In the genomic region with DNA sequence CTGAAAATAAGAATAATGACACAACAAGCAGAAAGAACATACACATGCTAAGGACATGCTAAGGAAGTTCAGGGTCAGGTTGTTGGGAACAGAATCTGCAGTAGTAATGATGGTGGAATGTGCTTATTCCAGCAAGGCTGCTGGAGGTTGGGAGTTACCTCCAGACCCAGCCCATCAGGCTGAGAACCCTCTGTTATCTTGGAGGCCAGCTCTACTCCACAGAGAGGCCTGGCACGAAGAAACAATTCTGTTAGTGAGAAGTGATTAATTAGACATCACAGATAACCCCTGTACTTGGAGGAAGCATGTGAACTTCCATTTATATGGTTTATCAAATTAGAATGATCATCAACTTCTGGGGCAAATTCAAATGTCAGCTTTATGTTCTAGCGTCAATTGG, we compare ENCODE assay signal across 2 cellular contexts.
TF ChIP-seq lines count a peak whose summit lies in the region.

No MANE protein-coding gene starts in this region.

TF ChIP-seq in GM12891, 5 proteins besides CTCF, POLR2A, EP300 and RAD21:
- TF ChIP-seq POLR2AphosphoS5 (IDR thresholded peaks at IDR 0.05; ENCODE audit: low read depth, low read length) (no peak), TAF1 (IDR thresholded peaks at IDR 0.05; ENCODE audit: low read depth, low read length) (no peak), PAX5 (IDR thresholded peaks at IDR 0.05; ENCODE audit: insufficient read depth, low read length, severe bottlenecking) (no peak), SPI1 (IDR thresholded peaks at IDR 0.05; ENCODE audit: low read depth, low read length) (no peak), POU2F2 (IDR thresholded peaks at IDR 0.05; ENCODE audit: low read depth, low read length) (no peak)

TF ChIP-seq in GM12878, 131 proteins besides CTCF, POLR2A, EP300 and RAD21:
- TF ChIP-seq, protein P1, sequence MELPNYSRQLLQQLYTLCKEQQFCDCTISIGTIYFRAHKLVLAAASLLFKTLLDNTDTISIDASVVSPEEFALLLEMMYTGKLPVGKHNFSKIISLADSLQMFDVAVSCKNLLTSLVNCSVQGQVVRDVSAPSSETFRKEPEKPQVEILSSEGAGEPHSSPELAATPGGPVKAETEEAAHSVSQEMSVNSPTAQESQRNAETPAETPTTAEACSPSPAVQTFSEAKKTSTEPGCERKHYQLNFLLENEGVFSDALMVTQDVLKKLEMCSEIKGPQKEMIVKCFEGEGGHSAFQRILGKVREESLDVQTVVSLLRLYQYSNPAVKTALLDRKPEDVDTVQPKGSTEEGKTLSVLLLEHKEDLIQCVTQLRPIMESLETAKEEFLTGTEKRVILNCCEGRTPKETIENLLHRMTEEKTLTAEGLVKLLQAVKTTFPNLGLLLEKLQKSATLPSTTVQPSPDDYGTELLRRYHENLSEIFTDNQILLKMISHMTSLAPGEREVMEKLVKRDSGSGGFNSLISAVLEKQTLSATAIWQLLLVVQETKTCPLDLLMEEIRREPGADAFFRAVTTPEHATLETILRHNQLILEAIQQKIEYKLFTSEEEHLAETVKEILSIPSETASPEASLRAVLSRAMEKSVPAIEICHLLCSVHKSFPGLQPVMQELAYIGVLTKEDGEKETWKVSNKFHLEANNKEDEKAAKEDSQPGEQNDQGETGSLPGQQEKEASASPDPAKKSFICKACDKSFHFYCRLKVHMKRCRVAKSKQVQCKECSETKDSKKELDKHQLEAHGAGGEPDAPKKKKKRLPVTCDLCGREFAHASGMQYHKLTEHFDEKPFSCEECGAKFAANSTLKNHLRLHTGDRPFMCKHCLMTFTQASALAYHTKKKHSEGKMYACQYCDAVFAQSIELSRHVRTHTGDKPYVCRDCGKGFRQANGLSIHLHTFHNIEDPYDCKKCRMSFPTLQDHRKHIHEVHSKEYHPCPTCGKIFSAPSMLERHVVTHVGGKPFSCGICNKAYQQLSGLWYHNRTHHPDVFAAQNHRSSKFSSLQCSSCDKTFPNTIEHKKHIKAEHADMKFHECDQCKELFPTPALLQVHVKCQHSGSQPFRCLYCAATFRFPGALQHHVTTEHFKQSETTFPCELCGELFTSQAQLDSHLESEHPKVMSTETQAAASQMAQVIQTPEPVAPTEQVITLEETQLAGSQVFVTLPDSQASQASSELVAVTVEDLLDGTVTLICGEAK (IDR thresholded peaks at IDR 0.05; ENCODE audit: borderline replicate concordance): no peak
